ENCODE assay signal across 8 cellular contexts in genomic region chr17:46291618-46292017, GRCh38. TPM values are rescaled to one million over a fixed set of nuclear protein-coding genes. Genes with fewer than 3 reads are reported as not detected.
DNase-seq lines count a peak whose midpoint lies in the region; ATAC-seq and TF ChIP-seq lines count a peak whose summit lies in the region.
"Not testable (repeated sequence)": the region's sequence is repeated elsewhere in the genome, so short reads cannot be mapped to it uniquely, and the experiment has no call there.

No MANE protein-coding gene starts in this region.

- H3K9ac ChIP-seq in MM.1S (ENCODE audit: low read length), result not testable (repeated sequence)

- H2AFZ ChIP-seq in MM.1S (ENCODE audit: low read length), result not testable (repeated sequence)

- intact Hi-C loops in CD8-positive, alpha-beta T cell (cut with DNase I, micrococcal nuclease); activated CD4-positive, alpha-beta T cell treated with anti-CD3 and anti-CD28 coated beads, Interleukin-2, amount 10 ng/mL, durations not matched to agents 24 days and 14 days (cut with micrococcal nuclease); dendritic cell treated with granulocyte-macrophage colony-stimulating factor and Interleukin-4, amounts not matched to agents 40 ng/mL and 50 ng/mL, for 4 days (cut with micrococcal nuclease): not testable (repeated sequence)

- CTCF ChIA-PET in CD8-positive, alpha-beta T cell (lab: Charles Lee), result not testable (repeated sequence)

- not testable (repeated sequence) for H3K9me3 Mint-ChIP-seq in CD8-positive, alpha-beta T cell; activated CD4-positive, alpha-beta T cell treated with anti-CD3 and anti-CD28 coated beads, Interleukin-2, amount 10 ng/mL, durations not matched to agents 24 days and 14 days; activated naive CD8-positive, alpha-beta T cell treated with anti-CD3 and anti-CD28 coated beads, Interleukin-2, amount 10 ng/mL, durations not matched to agents 7 days and 5 days; dendritic cell treated with granulocyte-macrophage colony-stimulating factor and Interleukin-4, amounts not matched to agents 40 ng/mL and 50 ng/mL, for 4 days; naive B cell; stimulated activated memory B cell treated with anti-CD40 and anti-IgM and Interleukin-4, amounts not matched to agents 10 μg/mL and 1 μg/mL and 100 μg/mL, for 72 hours

- not testable (repeated sequence) for H3K9me3 ChIP-seq in CD8-positive, alpha-beta T cell (ENCODE audit: low read length); MM.1S (replicated peaks; ENCODE audit: insufficient read depth, low read length)

- TF ChIP-seq CTCF in CD8-positive, alpha-beta T cell (IDR thresholded peaks at IDR 0.05); MM.1S (IDR thresholded peaks at IDR 0.05; ENCODE audit: low read length): not testable (repeated sequence)

- H3K4me1 ChIP-seq in CD8-positive, alpha-beta T cell (ENCODE audit: insufficient read depth, low read length); MM.1S (ENCODE audit: low read length): not testable (repeated sequence)

- H3K27ac Mint-ChIP-seq in CD8-positive, alpha-beta T cell, result peak overlapping the region; percentile 35
- H3K27ac Mint-ChIP-seq in activated CD4-positive, alpha-beta T cell treated with anti-CD3 and anti-CD28 coated beads, Interleukin-2, amount 10 ng/mL, durations not matched to agents 24 days and 14 days, result peak overlapping the region; percentile 42
- peak overlapping the region; percentile 71 for H3K27ac Mint-ChIP-seq in activated naive CD8-positive, alpha-beta T cell treated with anti-CD3 and anti-CD28 coated beads, Interleukin-2, amount 10 ng/mL, durations not matched to agents 7 days and 5 days
- peak overlapping the region; percentile 95 for H3K27ac Mint-ChIP-seq in dendritic cell treated with granulocyte-macrophage colony-stimulating factor and Interleukin-4, amounts not matched to agents 40 ng/mL and 50 ng/mL, for 4 days
- peak overlapping the region; percentile 79 to 97 (median 94) for H3K27ac Mint-ChIP-seq in naive B cell
- peak overlapping the region; percentile 99 for H3K27ac Mint-ChIP-seq in stimulated activated memory B cell treated with anti-CD40 and anti-IgM and Interleukin-4, amounts not matched to agents 10 μg/mL and 1 μg/mL and 100 μg/mL, for 72 hours

- H3K36me3 Mint-ChIP-seq in CD8-positive, alpha-beta T cell; activated CD4-positive, alpha-beta T cell treated with anti-CD3 and anti-CD28 coated beads, Interleukin-2, amount 10 ng/mL, durations not matched to agents 24 days and 14 days (ENCODE audit: low read depth); activated naive CD8-positive, alpha-beta T cell treated with anti-CD3 and anti-CD28 coated beads, Interleukin-2, amount 10 ng/mL, durations not matched to agents 7 days and 5 days; dendritic cell treated with granulocyte-macrophage colony-stimulating factor and Interleukin-4, amounts not matched to agents 40 ng/mL and 50 ng/mL, for 4 days (ENCODE audit: low read depth); naive B cell; stimulated activated memory B cell treated with anti-CD40 and anti-IgM and Interleukin-4, amounts not matched to agents 10 μg/mL and 1 μg/mL and 100 μg/mL, for 72 hours: not testable (repeated sequence)

- DNase-seq in CD8-positive, alpha-beta T cell; MM.1S; activated CD4-positive, alpha-beta T cell treated with anti-CD3 and anti-CD28 coated beads, Interleukin-2, amount 10 ng/mL, durations not matched to agents 24 days and 14 days; activated naive CD8-positive, alpha-beta T cell treated with anti-CD3 and anti-CD28 coated beads, Interleukin-2, amount 10 ng/mL, durations not matched to agents 7 days and 5 days; naive B cell: not testable (repeated sequence)

- not testable (repeated sequence) for H3K27ac ChIP-seq in CD8-positive, alpha-beta T cell (ENCODE audit: low read depth, low read length)
- peak overlapping the region; percentile 59; the same call in 1 of the 2 replicates for H3K27ac ChIP-seq in MM.1S (ENCODE audit: low read length)

- not testable (repeated sequence) for H3K4me3 ChIP-seq in CD8-positive, alpha-beta T cell (ENCODE audit: low read depth, low read length); MM.1S (ENCODE audit: low read length)

- POLR2A ChIA-PET in CD8-positive, alpha-beta T cell (lab: Charles Lee); activated naive CD8-positive, alpha-beta T cell treated with anti-CD3 and anti-CD28 coated beads, Interleukin-2, amount 10 ng/mL, durations not matched to agents 7 days and 5 days (lab: Charles Lee): not testable (repeated sequence)

- not testable (repeated sequence) for H3K36me3 ChIP-seq in CD8-positive, alpha-beta T cell (ENCODE audit: insufficient read depth, low read length); MM.1S (replicated peaks; ENCODE audit: insufficient read depth, low read length)

- not testable (repeated sequence) for H3K79me2 ChIP-seq in MM.1S (ENCODE audit: low read length)

- H3K27me3 Mint-ChIP-seq in CD8-positive, alpha-beta T cell (ENCODE audit: low read depth); activated CD4-positive, alpha-beta T cell treated with anti-CD3 and anti-CD28 coated beads, Interleukin-2, amount 10 ng/mL, durations not matched to agents 24 days and 14 days; activated naive CD8-positive, alpha-beta T cell treated with anti-CD3 and anti-CD28 coated beads, Interleukin-2, amount 10 ng/mL, durations not matched to agents 7 days and 5 days; dendritic cell treated with granulocyte-macrophage colony-stimulating factor and Interleukin-4, amounts not matched to agents 40 ng/mL and 50 ng/mL, for 4 days; naive B cell; stimulated activated memory B cell treated with anti-CD40 and anti-IgM and Interleukin-4, amounts not matched to agents 10 μg/mL and 1 μg/mL and 100 μg/mL, for 72 hours: not testable (repeated sequence)

- not testable (repeated sequence) for H3K4me1 Mint-ChIP-seq in CD8-positive, alpha-beta T cell (ENCODE audit: low read depth)
- peaks cover 16% of the 10 kb centered on the region for H3K4me1 Mint-ChIP-seq in activated CD4-positive, alpha-beta T cell treated with anti-CD3 and anti-CD28 coated beads, Interleukin-2, amount 10 ng/mL, durations not matched to agents 24 days and 14 days
- peaks cover 15% of the 10 kb centered on the region for H3K4me1 Mint-ChIP-seq in activated naive CD8-positive, alpha-beta T cell treated with anti-CD3 and anti-CD28 coated beads, Interleukin-2, amount 10 ng/mL, durations not matched to agents 7 days and 5 days
- peaks cover 28% of the 10 kb centered on the region for H3K4me1 Mint-ChIP-seq in dendritic cell treated with granulocyte-macrophage colony-stimulating factor and Interleukin-4, amounts not matched to agents 40 ng/mL and 50 ng/mL, for 4 days (ENCODE audit: low read depth)
- H3K4me1 Mint-ChIP-seq in naive B cell, result peaks cover 17 to 32% (median 20%) of the 10 kb centered on the region in 3 donors
- H3K4me1 Mint-ChIP-seq in stimulated activated memory B cell treated with anti-CD40 and anti-IgM and Interleukin-4, amounts not matched to agents 10 μg/mL and 1 μg/mL and 100 μg/mL, for 72 hours, result peaks cover 21% of the 10 kb centered on the region

- H3K27me3 ChIP-seq in CD8-positive, alpha-beta T cell (ENCODE audit: insufficient read depth, low read length); MM.1S (replicated peaks; ENCODE audit: insufficient read depth, low read length): not testable (repeated sequence)

- H3K4me2 ChIP-seq in MM.1S (ENCODE audit: low read depth, low read length), result not testable (repeated sequence)

- not testable (repeated sequence) for H4K20me1 ChIP-seq in MM.1S (ENCODE audit: insufficient read depth, low read length)

- ATAC-seq in CD8-positive, alpha-beta T cell; activated naive CD8-positive, alpha-beta T cell treated with anti-CD3 and anti-CD28 coated beads, Interleukin-2, amount 10 ng/mL, durations not matched to agents 7 days and 5 days (ENCODE audit: low read depth); naive B cell (ENCODE audit: low read depth in 2 of 2); stimulated activated memory B cell treated with anti-CD40 and anti-IgM and Interleukin-4, amounts not matched to agents 10 μg/mL and 1 μg/mL and 100 μg/mL, for 72 hours: not testable (repeated sequence)
- ATAC-seq in GM21723 (IDR thresholded peaks at IDR 0.05; ENCODE audit: unreplicated experiment), result peak; percentile 14

- H3K4me3 Mint-ChIP-seq in CD8-positive, alpha-beta T cell; activated CD4-positive, alpha-beta T cell treated with anti-CD3 and anti-CD28 coated beads, Interleukin-2, amount 10 ng/mL, durations not matched to agents 24 days and 14 days: not testable (repeated sequence)
- H3K4me3 Mint-ChIP-seq in activated naive CD8-positive, alpha-beta T cell treated with anti-CD3 and anti-CD28 coated beads, Interleukin-2, amount 10 ng/mL, durations not matched to agents 7 days and 5 days, result peak overlapping the region; percentile 39
- H3K4me3 Mint-ChIP-seq in dendritic cell treated with granulocyte-macrophage colony-stimulating factor and Interleukin-4, amounts not matched to agents 40 ng/mL and 50 ng/mL, for 4 days, result peak overlapping the region; percentile 44
- H3K4me3 Mint-ChIP-seq in naive B cell, result peak overlapping the region; percentile 75 to 87 (median 78)
- H3K4me3 Mint-ChIP-seq in stimulated activated memory B cell treated with anti-CD40 and anti-IgM and Interleukin-4, amounts not matched to agents 10 μg/mL and 1 μg/mL and 100 μg/mL, for 72 hours, result peak overlapping the region; percentile 76

- H3F3A ChIP-seq in MM.1S (ENCODE audit: insufficient read depth, low read length), result not testable (repeated sequence)

- not testable (repeated sequence) for H3K9me2 ChIP-seq in MM.1S (replicated peaks; ENCODE audit: insufficient read depth, low read length)

RNA-seq across cellular contexts. Expression of gene LRRC37A, which starts 3.3 kb away (rescaled TPM):
- 1 to 10 TPM; 2.7 to 3.2 TPM for total RNA-seq in CD8-positive, alpha-beta T cell
- total RNA-seq in activated CD4-positive, alpha-beta T cell treated with anti-CD3 and anti-CD28 coated beads, Interleukin-2, amount 10 ng/mL, durations not matched to agents 24 days and 14 days, result 2.4 and 2.7 TPM in 2 replicates
- 1 to 10 TPM; 7.6 to 7.7 TPM for total RNA-seq in activated naive CD8-positive, alpha-beta T cell treated with anti-CD3 and anti-CD28 coated beads, Interleukin-2, amount 10 ng/mL, durations not matched to agents 7 days and 5 days
- 1 to 10 TPM in 3 of 6 donors, under 1 TPM in 3; 0.51 to 2.6 (median 0.95) TPM for polyA plus RNA-seq in naive B cell (ENCODE audit: low read depth in 6 of 6)

Comparison
In these comparisons a context has a peak if more than half of its experiments do, and no peak if none do; other contexts are left out.
1. H3K27ac Mint-ChIP-seq: peak in every context shown above with its lines; median percentile 99 in stimulated activated memory B cell treated with anti-CD40 and anti-IgM and Interleukin-4, amounts not matched to agents 10 μg/mL and 1 μg/mL and 100 μg/mL, for 72 hours; 95 in dendritic cell treated with granulocyte-macrophage colony-stimulating factor and Interleukin-4, amounts not matched to agents 40 ng/mL and 50 ng/mL, for 4 days; 94 in naive B cell; 71 in activated naive CD8-positive, alpha-beta T cell treated with anti-CD3 and anti-CD28 coated beads, Interleukin-2, amount 10 ng/mL, durations not matched to agents 7 days and 5 days; 42 in activated CD4-positive, alpha-beta T cell treated with anti-CD3 and anti-CD28 coated beads, Interleukin-2, amount 10 ng/mL, durations not matched to agents 24 days and 14 days; 35 in CD8-positive, alpha-beta T cell.